ENCODE assay signal across 16 cellular contexts in the genomic region with DNA sequence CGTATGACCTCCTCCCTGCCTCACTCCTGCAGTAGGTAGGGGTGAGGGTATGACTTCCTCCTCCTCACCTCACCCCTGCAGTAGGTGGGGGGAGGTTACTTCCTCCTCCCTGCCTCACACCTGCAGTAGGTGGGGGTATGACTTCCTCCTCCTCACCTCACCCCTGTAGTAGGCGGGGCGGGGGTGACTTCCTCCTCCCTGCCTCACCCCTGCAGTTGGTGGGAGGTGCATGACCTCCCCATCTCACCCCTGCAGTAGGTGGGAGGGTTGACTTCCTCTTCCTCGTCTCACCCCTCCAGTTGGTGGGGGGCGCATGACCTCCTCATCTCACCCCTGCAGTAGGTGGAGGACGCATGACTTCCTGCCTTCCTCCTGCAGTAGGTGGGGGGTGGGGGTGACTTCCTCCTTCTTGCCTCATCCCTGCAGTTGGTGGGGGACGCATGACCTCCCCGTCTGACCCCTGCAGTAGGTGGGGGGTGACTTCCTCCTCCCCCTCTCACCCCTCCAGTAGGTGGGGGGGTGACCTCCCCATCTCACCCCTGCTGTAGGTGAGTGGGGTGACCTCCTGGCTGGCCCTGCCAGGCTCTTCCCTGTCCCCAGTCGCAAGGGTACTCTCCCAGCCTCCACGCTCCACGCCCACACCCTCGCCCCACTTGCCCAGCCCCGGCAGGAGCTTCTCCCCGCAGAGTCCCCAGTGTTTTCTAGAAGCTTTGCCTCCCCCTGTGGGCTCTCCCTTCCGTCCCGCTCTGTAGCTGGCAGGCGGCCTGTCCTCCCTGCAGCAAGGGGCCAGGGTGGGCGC. TPM values are rescaled to one million over a fixed set of nuclear protein-coding genes. Genes with fewer than 3 reads are reported as not detected.
A peak's percentile ranks its signal among the peaks of the same experiment; 100 is the strongest.
DNase-seq lines count a peak whose midpoint lies in the region; ATAC-seq, FAIRE-seq and TF ChIP-seq lines count a peak whose summit lies in the region.
"Had no signal": no experiment of that assay in that cellular context is flagged by ENCODE, and none has a peak within 500 bp of the region (broad histone marks: within the 10 kb centered on the region; RNA-seq: fewer than 3 reads in every experiment).

No MANE protein-coding gene starts in this region.

- no peak for TF ChIP-seq RAD21 in GM12878 (IDR thresholded peaks at IDR 0.05; ENCODE audit: insufficient read depth, low read depth, low read length)

- intact Hi-C loops in CD4-positive, alpha-beta memory T cell (cut with micrococcal nuclease) = loop anchor here (5.0 to 10.0 kb wide), 2 partner anchors 748 to 1105 kb away; a partner anchor contains a TSS
- intact Hi-C loops in GM12878 (cut with micrococcal nuclease; ENCODE audit: unreplicated experiment) = no loop called here
- intact Hi-C loops in ovary (cut with DNase I) = loop anchor here in 3 of 4 donors (5.0 kb wide), 2 partner anchors 38 to 43 kb away; a partner anchor contains a TSS
- intact Hi-C loops in PC-9 (cut with micrococcal nuclease; ENCODE audit: unreplicated experiment) = no loop called here

- WGBS in GM12878 (ENCODE audit: insufficient coverage, insufficient replicate concordance, low lambda C conversion rate, missing lambda C conversion rate) = 65% methylated on average over 14 of the region's 18 CpGs
- 46 to 73% (median 49%) methylated on average over 18 of the region's 18 CpGs for WGBS in ovary, 3 donors

- no peaks in the 10 kb centered on the region for H3K9me3 Mint-ChIP-seq in CD4-positive, alpha-beta memory T cell
- H3K9me3 Mint-ChIP-seq: activated T-helper 2 cell treated with anti-CD3 and anti-CD28 coated beads, Interferon-gamma antibody, Interleukin-2, Interleukin-4, amounts not matched to agents 10 μg/mL and 5 μg/mL and 100 μg/mL, durations not matched to agents 14 hours and 24 hours and 36 hours had no signal

- H4K20me1 ChIP-seq in GM12878 (ENCODE audit: control insufficient read depth, insufficient read depth) = no peaks in the 10 kb centered on the region
- H4K20me1 ChIP-seq in PC-9 (ENCODE audit: insufficient read depth) = no peaks in the 10 kb centered on the region

- CTCF ChIA-PET in CD4-positive, alpha-beta memory T cell (lab: Charles Lee; ENCODE audit: partially characterized antibody) = no interaction called here
- CTCF ChIA-PET in GM12878 (lab: Yijun Ruan, JAX) (interaction anchor here (0.7 kb wide), 1 partner anchor 22 kb away, joined by 3 read pairs; no protein-coding TSS in a partner anchor), PC-9 (lab: Charles Lee) (no interaction called here)

- H3K27ac ChIP-seq in CD4-positive, alpha-beta memory T cell (ENCODE audit: low read depth, low read length) = no peak overlapping the region
- H3K27ac ChIP-seq in KOPT-K1 (ENCODE audit: low read depth, low read length, poor library complexity, severe bottlenecking) (peak overlapping the region; percentile 88), GM12878 (ENCODE audit: control insufficient read depth, insufficient read depth) (no peak overlapping the region), ovary (peak overlapping the region; percentile 81 to 84), PC-9 (no peak overlapping the region)
- H3K27ac ChIP-seq: parathyroid adenoma had no signal

- SMC1A ChIA-PET in GM12878 (lab: Charles Lee; ENCODE audit: uncharacterized antibody, unreplicated experiment) = no interaction called here

- ATAC-seq in GM12878 (no peak), HG03280 (IDR thresholded peaks at IDR 0.05; ENCODE audit: unreplicated experiment) (no peak), HG02678 (IDR thresholded peaks at IDR 0.05; ENCODE audit: unreplicated experiment) (no peak)

- RAD21 ChIA-PET in GM12878 (lab: Charles Lee; ENCODE audit: unreplicated experiment) = no interaction called here

- H2AFZ ChIP-seq in GM12878 (ENCODE audit: control insufficient read depth, low read depth, low read length) (no peak overlapping the region), PC-9 (no peak overlapping the region)
- H2AFZ ChIP-seq: parathyroid adenoma had no signal

- H3K9me3 ChIP-seq in CD4-positive, alpha-beta memory T cell (ENCODE audit: control insufficient read depth in 1 of 2, low read length in 2 of 2) = no peaks in the 10 kb centered on the region
- H3K9me3 ChIP-seq in KOPT-K1 (ENCODE audit: insufficient read depth, low read length, poor library complexity, severe bottlenecking) = no peaks in the 10 kb centered on the region
- H3K9me3 ChIP-seq in GM12878 (replicated peaks; ENCODE audit: control insufficient read depth, insufficient read depth, low read length) = no peaks in the 10 kb centered on the region
- H3K9me3 ChIP-seq in ovary = no peaks in the 10 kb centered on the region
- H3K9me3 ChIP-seq in PC-9 (ENCODE audit: insufficient read depth, low read depth) = no peaks in the 10 kb centered on the region
- H3K9me3 ChIP-seq: thyroid gland had no signal

- H3K9ac ChIP-seq in GM12878 (ENCODE audit: control insufficient read depth, insufficient read depth, low read length) = no peak overlapping the region
- H3K9ac ChIP-seq: parathyroid adenoma had no signal

- in situ Hi-C loops in GM12878 (cut with MboI) = no loop called here

- H3K27me3 Mint-ChIP-seq in CD4-positive, alpha-beta memory T cell = no peaks in the 10 kb centered on the region

- peak in 1 of 5 donors; percentile 18 for DNase-seq in CD4-positive, alpha-beta memory T cell
- DNase-seq in GM12878 (ENCODE audit: low read depth, low spot score) = no peak
- peak in 4 of 5 donors; percentile 30 to 60 (median 51) for DNase-seq in ovary
- no peak for DNase-seq in PC-9
- DNase-seq in H4 (ENCODE audit: low spot score) = no peak
- DNase-seq: NCI-H2029 treated with DMSO at 0.1 percent for 48 hours; stimulated activated CD4-positive, alpha-beta T cell treated with anti-CD3 and anti-CD28 coated beads, Interleukin-4, amount 100 ng/mL, for 24 hours; thyroid gland had no signal

- no peaks in the 10 kb centered on the region for H3F3A ChIP-seq in PC-9 (ENCODE audit: insufficient read depth, low read depth)

- peaks cover 46 to 90% (median 64%) of the 10 kb centered on the region in 4 donors for H3K4me1 Mint-ChIP-seq in CD4-positive, alpha-beta memory T cell

- H3K4me3 Mint-ChIP-seq in CD4-positive, alpha-beta memory T cell = peak overlapping the region in 3 of 8 donors; percentile 17 to 48 (median 38)

- peak overlapping the region in 5 of 7 donors; percentile 59 to 88 (median 78) for H3K27ac Mint-ChIP-seq in CD4-positive, alpha-beta memory T cell
- H3K27ac Mint-ChIP-seq: activated T-helper 2 cell treated with anti-CD3 and anti-CD28 coated beads, Interferon-gamma antibody, Interleukin-2, Interleukin-4, amounts not matched to agents 10 μg/mL and 5 μg/mL and 100 μg/mL, durations not matched to agents 14 hours and 24 hours and 36 hours had no signal

- TF ChIP-seq POLR2A in GM12878 (IDR thresholded peaks at IDR 0.05; ENCODE audit: low read depth, low read length) (peak; percentile 8; the same call in 1 of the 2 replicates), ovary (IDR thresholded peaks at IDR 0.05) (no peak)

- H3K27me3 ChIP-seq in CD4-positive, alpha-beta memory T cell (ENCODE audit: insufficient read depth, low read length) = no peaks in the 10 kb centered on the region
- no peaks in the 10 kb centered on the region for H3K27me3 ChIP-seq in GM12878 (replicated peaks in 1 of 2; ENCODE audit: control insufficient read depth in 2 of 2, insufficient read depth in 2 of 2, low read length in 1 of 2)
- H3K27me3 ChIP-seq in ovary = no peaks in the 10 kb centered on the region
- H3K27me3 ChIP-seq in PC-9 (ENCODE audit: insufficient read depth, low read depth) = no peaks in the 10 kb centered on the region
- H3K27me3 ChIP-seq: thyroid gland had no signal

- TF ChIP-seq CTCF in GM12878 (IDR thresholded peaks at IDR 0.05 in 2 of 3, conservative IDR thresholded peaks at IDR 0.05 in 1 of 3; ENCODE audit: control insufficient read depth in 2 of 3, extremely low read depth in 1 of 3, insufficient read depth in 1 of 3, low read depth in 3 of 3, low read length in 3 of 3) (no peak), ovary (IDR thresholded peaks at IDR 0.05) (no peak), PC-9 (conservative IDR thresholded peaks at IDR 0.05) (no peak)

- no peak for TF ChIP-seq EP300 in GM12878 (IDR thresholded peaks at IDR 0.05; ENCODE audit: borderline replicate concordance in 1 of 2, control insufficient read depth in 1 of 2, low read depth in 2 of 2, low read length in 2 of 2)
- TF ChIP-seq EP300 in ovary (IDR thresholded peaks at IDR 0.05) = no peak

- H3K4me3 ChIP-seq in CD4-positive, alpha-beta memory T cell (ENCODE audit: low read length in 2 of 2) = no peak overlapping the region
- H3K4me3 ChIP-seq in GM12878 (no peak overlapping the region), ovary (peak overlapping the region; percentile 15), PC-9 (no peak overlapping the region)
- H3K4me3 ChIP-seq: coronary artery, thyroid gland had no signal

- FAIRE-seq in GM12878 (lab: Jason Lieb, UNC) = no peak
- FAIRE-seq: D721Med, TTC549 had no signal

- H3K9me2 ChIP-seq in PC-9 (ENCODE audit: insufficient read depth) = no peaks in the 10 kb centered on the region

- peaks cover 52% of the 10 kb centered on the region for H3K4me1 ChIP-seq in CD4-positive, alpha-beta memory T cell (ENCODE audit: insufficient read depth, low read length)
- H3K4me1 ChIP-seq in GM12878 (ENCODE audit: control insufficient read depth, insufficient read depth, low read length) = peaks cover 14% of the 10 kb centered on the region
- H3K4me1 ChIP-seq in ovary (ENCODE audit: insufficient read depth) = peaks cover 24% of the 10 kb centered on the region
- H3K4me1 ChIP-seq in PC-9 (replicated peaks; ENCODE audit: insufficient read depth) = 0 out of 2 replicates have a peak, but pooled peaks cover 4% of the 10 kb centered on the region

- peaks cover 25% of the 10 kb centered on the region for H3K79me2 ChIP-seq in GM12878 (ENCODE audit: control insufficient read depth, insufficient read depth, low read length)
- H3K79me2 ChIP-seq in PC-9 (ENCODE audit: low read depth) = no peaks in the 10 kb centered on the region

- H3K4me2 ChIP-seq in GM12878 (ENCODE audit: control insufficient read depth, insufficient read depth) (no peak overlapping the region), PC-9 (no peak overlapping the region)

- POLR2A ChIA-PET in CD4-positive, alpha-beta memory T cell (lab: Charles Lee; ENCODE audit: partially characterized antibody) = interaction anchor here (2.0 kb wide), 1 partner anchor 40 kb away, joined by 9 read pairs; a partner anchor contains a TSS
- POLR2A ChIA-PET in GM12878 (lab: Charles Lee) = no interaction called here
- POLR2A ChIA-PET in PC-9 (lab: Charles Lee; ENCODE audit: unreplicated experiment) = no interaction called here

- H3K36me3 Mint-ChIP-seq in CD4-positive, alpha-beta memory T cell = no peaks in the 10 kb centered on the region

- no TSS peak for BruUV-seq in GM12878 (replicated peaks; lab: Mats Ljungman, UMichigan)
- no TSS peak for BruUV-seq in PC-9 (replicated peaks; lab: Mats Ljungman, UMichigan)

- H3K36me3 ChIP-seq in CD4-positive, alpha-beta memory T cell (ENCODE audit: insufficient read depth, low read length) = no peaks in the 10 kb centered on the region
- H3K36me3 ChIP-seq in KOPT-K1 (ENCODE audit: insufficient read depth, low read length) = no peaks in the 10 kb centered on the region
- H3K36me3 ChIP-seq in GM12878 (ENCODE audit: control insufficient read depth in 2 of 2, insufficient read depth in 2 of 2, low read length in 1 of 2) = no peaks in the 10 kb centered on the region
- no peaks in the 10 kb centered on the region for H3K36me3 ChIP-seq in ovary
- H3K36me3 ChIP-seq in PC-9 (ENCODE audit: low read depth) = no peaks in the 10 kb centered on the region
- H3K36me3 ChIP-seq: thyroid gland had no signal

RNA-seq across cellular contexts. Expression of a gene that starts 39.3 kb away (rescaled TPM):
- 10 to 100 TPM; 30.1 to 32.0 TPM for total RNA-seq in CD4-positive, alpha-beta memory T cell
- polyA plus RNA-seq in CD4-positive, alpha-beta memory T cell = 1 to 10 TPM in 1 of 2 donors, under 1 TPM in 1; 0.84 to 6.5 TPM
- total RNA-seq in GM12878 (2013; cell fraction: nucleolus; rRNA removed) = 7.5 TPM in 2 replicates
- 8.3 and 8.7 TPM in 2 replicates for total RNA-seq in GM12878 (2014; rRNA removed)
- total RNA-seq in GM12878 (2014; rRNA removed; fragmentation: Illumina TruSeq; extraction: Trizol) = 5.8 and 6.2 TPM in 2 replicates
- total RNA-seq in GM12878 (2021) = 14.0 and 15.2 TPM in 2 replicates
- polyA plus RNA-seq in GM12878 (2011; ENCODE audit: low read depth) = 2.4 TPM
- polyA plus RNA-seq in GM12878 (2011; rRNA removed) = 2.8 and 4.0 TPM in 2 replicates
- polyA plus RNA-seq in GM12878 (2011; cell fraction: cytosol; rRNA removed) = 4.4 and 4.8 TPM in 2 replicates
- 5.2 and 7.7 TPM in 2 replicates for polyA plus RNA-seq in GM12878 (2011; cell fraction: nucleus; rRNA removed)
- 4.3 and 5.1 TPM in 2 replicates for polyA plus RNA-seq in GM12878 (2012)
- polyA plus RNA-seq in GM12878 (2014; fragmentation: Illumina TruSeq; extraction: Trizol) = 5.3 and 7.1 TPM in 2 replicates
- polyA plus RNA-seq in GM12878 (2014; fragmentation: Nextera tagmentation; extraction: Ambion mirVana) = 1 to 10 TPM; 2.2 to 2.9 TPM
- 6.7 and 7.9 TPM in 2 replicates for polyA plus RNA-seq in GM12878 (2014; rRNA removed)
- 1 to 10 TPM; 2.4 to 2.8 TPM for polyA plus RNA-seq in GM12878 (2016; fragmentation: Nextera tagmentation; extraction: Ambion mirVana)
- polyA minus RNA-seq in GM12878 (2011; rRNA and poly(A)+ RNA removed) = 4.9 and 6.4 TPM in 2 replicates
- 5.1 and 5.2 TPM in 2 replicates for polyA minus RNA-seq in GM12878 (2011; cell fraction: cytosol; rRNA and poly(A)+ RNA removed)
- 4.1 and 7.7 TPM in 2 replicates for polyA minus RNA-seq in GM12878 (2011; cell fraction: nucleus; rRNA and poly(A)+ RNA removed)
- 100 to 1,000 TPM in 1 of 7 donors, 10 to 100 TPM in 6; 28.5 to 109 (median 69.0) TPM for total RNA-seq in ovary
- 10 to 100 TPM; 27.9 to 51.8 TPM for polyA plus RNA-seq in ovary
- total RNA-seq in PC-9 (2021) = 6.5 and 7.4 TPM in 2 replicates
- total RNA-seq in H4 (2014; rRNA removed; shearing (Covaris generic)) = 4.8 and 8.9 TPM in 2 replicates

RNA-seq across cellular contexts. Expression of a gene that starts 40.9 kb away (rescaled TPM):
- total RNA-seq in CD4-positive, alpha-beta memory T cell = 10 to 100 TPM; 55.9 to 56.7 TPM
- 10 to 100 TPM; 21.0 to 29.3 TPM for polyA plus RNA-seq in CD4-positive, alpha-beta memory T cell
- total RNA-seq in GM12878 (2013; cell fraction: nucleolus; rRNA removed) = 18.9 and 21.4 TPM in 2 replicates
- 8.7 and 15.1 TPM in 2 replicates for total RNA-seq in GM12878 (2014; rRNA removed)
- total RNA-seq in GM12878 (2014; rRNA removed; fragmentation: Illumina TruSeq; extraction: Trizol) = 12.2 and 13.2 TPM in 2 replicates
- 44.9 and 45.1 TPM in 2 replicates for total RNA-seq in GM12878 (2021)
- 7.0 TPM for polyA plus RNA-seq in GM12878 (2011; ENCODE audit: low read depth)
- 63.9 and 69.8 TPM in 2 replicates for polyA plus RNA-seq in GM12878 (2011; rRNA removed)
- polyA plus RNA-seq in GM12878 (2011; cell fraction: cytosol; rRNA removed) = 52.5 and 53.4 TPM in 2 replicates
- polyA plus RNA-seq in GM12878 (2011; cell fraction: nucleus; rRNA removed) = 87.8 and 88.3 TPM in 2 replicates
- polyA plus RNA-seq in GM12878 (2012) = 16.7 and 18.1 TPM in 2 replicates
- 29.5 and 30.4 TPM in 2 replicates for polyA plus RNA-seq in GM12878 (2014; fragmentation: Illumina TruSeq; extraction: Trizol)
- polyA plus RNA-seq in GM12878 (2014; fragmentation: Nextera tagmentation; extraction: Ambion mirVana) = 1 to 10 TPM; 6.2 to 8.8 TPM
- polyA plus RNA-seq in GM12878 (2014; rRNA removed) = 29.2 and 34.8 TPM in 2 replicates
- 10 to 100 TPM; 21.8 to 22.0 TPM for polyA plus RNA-seq in GM12878 (2016; fragmentation: Nextera tagmentation; extraction: Ambion mirVana)
- 57.6 and 90.8 TPM in 2 replicates for polyA minus RNA-seq in GM12878 (2011; rRNA and poly(A)+ RNA removed)
- 15.9 and 22.5 TPM in 2 replicates for polyA minus RNA-seq in GM12878 (2011; cell fraction: cytosol; rRNA and poly(A)+ RNA removed)
- polyA minus RNA-seq in GM12878 (2011; cell fraction: nucleus; rRNA and poly(A)+ RNA removed) = 34.7 and 50.0 TPM in 2 replicates
- total RNA-seq in ovary = 10 to 100 TPM; 15.4 to 55.7 (median 32.6) TPM
- polyA plus RNA-seq in ovary = 10 to 100 TPM; 19.8 to 28.4 TPM
- total RNA-seq in PC-9 (2021) = 36.6 and 38.4 TPM in 2 replicates
- total RNA-seq in H4 (2014; rRNA removed; shearing (Covaris generic)) = 14.0 and 16.5 TPM in 2 replicates

Comparison
In these comparisons a context has a peak if more than half of its experiments do, and no peak if none do; other contexts are left out.
1. DNase-seq: peak in ovary (4 of 5); none in GM12878 (single experiment), PC-9 (0 of 2) and H4 (single experiment).
2. H3K27ac ChIP-seq: peak in KOPT-K1 (single experiment) and ovary (2 of 2); none in CD4-positive, alpha-beta memory T cell (single experiment), GM12878 (single experiment) and PC-9 (single experiment).
3. intact Hi-C loops: an anchor here in CD4-positive, alpha-beta memory T cell (5.0 to 10.0 kb wide) and ovary (5.0 kb wide); none called in GM12878 and PC-9.